ENCODE assay signal across 21 cellular contexts in genomic region chr3:173008978-173009377, GRCh38.
"Had no signal": no experiment of that assay in that cellular context is flagged by ENCODE, and none has a peak within 500 bp of the region (broad histone marks: within the 10 kb centered on the region; RNA-seq: fewer than 3 reads in every experiment).

No MANE protein-coding gene starts in this region.

- ATAC-seq: effector memory CD8-positive, alpha-beta T cell; left lobe of liver; stimulated activated naive B cell treated with anti-CD40 and anti-IgM and Interleukin-4, amounts not matched to agents 10 μg/mL and 1 μg/mL and 100 μg/mL, for 72 hours had no signal

- H3K4me3 Mint-ChIP-seq: effector memory CD8-positive, alpha-beta T cell; mesothelial cell of epicardium; naive thymus-derived CD4-positive, alpha-beta T cell; nephron; stimulated activated naive B cell treated with anti-CD40 and anti-IgM and Interleukin-4, amounts not matched to agents 10 μg/mL and 1 μg/mL and 100 μg/mL, for 72 hours; stimulated activated naive CD8-positive, alpha-beta T cell treated with anti-CD3 and anti-CD28 coated beads, Interleukin-15, Interleukin-2, amounts not matched to agents 100 ng/mL and 50 ng/mL, for 24 hours had no signal

- H3K27me3 Mint-ChIP-seq: effector memory CD8-positive, alpha-beta T cell; naive thymus-derived CD4-positive, alpha-beta T cell; stimulated activated naive B cell treated with anti-CD40 and anti-IgM and Interleukin-4, amounts not matched to agents 10 μg/mL and 1 μg/mL and 100 μg/mL, for 72 hours; stimulated activated naive CD8-positive, alpha-beta T cell treated with anti-CD3 and anti-CD28 coated beads, Interleukin-15, Interleukin-2, amounts not matched to agents 100 ng/mL and 50 ng/mL, for 24 hours had no signal

- H3K9me3 Mint-ChIP-seq: nephron; stimulated activated naive CD8-positive, alpha-beta T cell treated with anti-CD3 and anti-CD28 coated beads, Interleukin-15, Interleukin-2, amounts not matched to agents 100 ng/mL and 50 ng/mL, for 24 hours had no signal

- H3K4me3 ChIP-seq: esophagus squamous epithelium, prostate gland, right atrium auricular region, thoracic aorta, tibial nerve, upper lobe of left lung had no signal

- H3K27ac Mint-ChIP-seq: effector memory CD8-positive, alpha-beta T cell; mesothelial cell of epicardium; naive thymus-derived CD4-positive, alpha-beta T cell; nephron; stimulated activated naive B cell treated with anti-CD40 and anti-IgM and Interleukin-4, amounts not matched to agents 10 μg/mL and 1 μg/mL and 100 μg/mL, for 72 hours; stimulated activated naive CD8-positive, alpha-beta T cell treated with anti-CD3 and anti-CD28 coated beads, Interleukin-15, Interleukin-2, amounts not matched to agents 100 ng/mL and 50 ng/mL, for 24 hours had no signal

- H3K9me3 ChIP-seq: esophagus squamous epithelium, prostate gland, right atrium auricular region, thoracic aorta, tibial nerve, upper lobe of left lung had no signal

- H3K4me1 ChIP-seq: esophagus squamous epithelium, prostate gland, right atrium auricular region, tibial nerve, upper lobe of left lung had no signal

- H3K27me3 ChIP-seq: esophagus squamous epithelium, right atrium auricular region, tibial nerve, upper lobe of left lung had no signal

- H3K36me3 ChIP-seq: esophagus squamous epithelium, prostate gland, right atrium auricular region, thoracic aorta, tibial nerve, upper lobe of left lung had no signal

- DNase-seq: cortex of kidney; effector memory CD8-positive, alpha-beta T cell; esophagus squamous epithelium; foreskin melanocyte; hypothalamus; mesenchymal stem cell; naive thymus-derived CD4-positive, alpha-beta T cell; nucleus accumbens; small intestine; stimulated activated CD4-positive, alpha-beta T cell treated with anti-CD3 and anti-CD28 coated beads, Interleukin-15, amount 100 ng/mL, for 24 hours; stimulated activated CD4-positive, alpha-beta T cell treated with anti-CD3 and anti-CD28 coated beads, Interleukin-2, amount 100 ng/mL, for 48 hours; stimulated activated naive B cell treated with anti-CD40 and anti-IgM and Interleukin-4, amounts not matched to agents 10 μg/mL and 1 μg/mL and 100 μg/mL, for 72 hours had no signal

- H3K4me1 Mint-ChIP-seq: naive thymus-derived CD4-positive, alpha-beta T cell; nephron; stimulated activated naive B cell treated with anti-CD40 and anti-IgM and Interleukin-4, amounts not matched to agents 10 μg/mL and 1 μg/mL and 100 μg/mL, for 72 hours had no signal

- H3K36me3 Mint-ChIP-seq: mesothelial cell of epicardium; naive thymus-derived CD4-positive, alpha-beta T cell; stimulated activated naive B cell treated with anti-CD40 and anti-IgM and Interleukin-4, amounts not matched to agents 10 μg/mL and 1 μg/mL and 100 μg/mL, for 72 hours had no signal

- H3K27ac ChIP-seq: esophagus squamous epithelium, prostate gland, right atrium auricular region, thoracic aorta, tibial nerve, upper lobe of left lung had no signal
